ENCODE assay signal across 9 cellular contexts in genomic region chr18:58615150-58616132, GRCh38. TPM values are rescaled to one million over a fixed set of nuclear protein-coding genes. Genes with fewer than 3 reads are reported as not detected.
A peak's percentile ranks its signal among the peaks of the same experiment; 100 is the strongest.
DNase-seq lines count a peak whose midpoint lies in the region; ATAC-seq, FAIRE-seq and TF ChIP-seq lines count a peak whose summit lies in the region.
"Had no signal": no experiment of that assay in that cellular context is flagged by ENCODE, and none has a peak within 500 bp of the region (broad histone marks: within the 10 kb centered on the region; RNA-seq: fewer than 3 reads in every experiment).

No MANE protein-coding gene starts in this region.

- no peaks in the 10 kb centered on the region for H3K9me3 ChIP-seq in mucosa of rectum (ENCODE audit: control insufficient read depth in 2 of 2, low read length in 2 of 2)
- no peaks in the 10 kb centered on the region for H3K9me3 ChIP-seq in BE2C

- H3K4me1 ChIP-seq in mucosa of rectum (ENCODE audit: control insufficient read depth in 2 of 2, insufficient read depth in 2 of 2, low read length in 2 of 2), result no peaks in the 10 kb centered on the region
- H3K4me1 ChIP-seq in BE2C, result no peaks in the 10 kb centered on the region

- no peak for TF ChIP-seq CTCF in BE2C (IDR thresholded peaks at IDR 0.05; ENCODE audit: low read depth, low read length)

- FAIRE-seq in GM19239 (lab: Jason Lieb, UNC), result peak; percentile 96

- peak; percentile 83 for ATAC-seq in HG03060 (IDR thresholded peaks at IDR 0.05; ENCODE audit: low read depth, unreplicated experiment)
- ATAC-seq: Panc1 had no signal

- H3K27ac ChIP-seq in mucosa of rectum (ENCODE audit: low read depth in 2 of 2, low read length in 2 of 2), result peak overlapping the region; percentile 60 to 72

- peak overlapping the region in 1 of 2 donors; percentile 26 for H3K9ac ChIP-seq in mucosa of rectum (ENCODE audit: low read depth in 1 of 2, low read length in 2 of 2)

- H3K27me3 ChIP-seq in mucosa of rectum (ENCODE audit: control insufficient read depth in 2 of 2, insufficient read depth in 2 of 2, low read length in 2 of 2), result no peaks in the 10 kb centered on the region
- H3K27me3 ChIP-seq in BE2C, result no peaks in the 10 kb centered on the region

- no peaks in the 10 kb centered on the region for H3K36me3 ChIP-seq in mucosa of rectum (ENCODE audit: control insufficient read depth in 2 of 2, insufficient read depth in 2 of 2, low read length in 2 of 2)
- no peaks in the 10 kb centered on the region for H3K36me3 ChIP-seq in BE2C

- DNase-seq in GM19239 (ENCODE audit: insufficient read length, low spot score) (no peak), C1 segment of cervical spinal cord (lab: John Stamatoyannopoulos, UW) (no peak), NAMALWA (ENCODE audit: low spot score) (no peak), occipital lobe (lab: John Stamatoyannopoulos, UW) (no peak), BE2C (no peak)
- DNase-seq in activated CD4-positive, alpha-beta T cell treated with anti-CD3 and anti-CD28 coated beads, Interleukin-2, amount 50 U/mL, for 4 hours, result peak; percentile 37 to 59

- no peak overlapping the region for H3K4me3 ChIP-seq in mucosa of rectum (ENCODE audit: low read length in 2 of 2)
- no peak overlapping the region for H3K4me3 ChIP-seq in BE2C (ENCODE audit: low read depth, low read length)

RNA-seq across cellular contexts. Expression of gene ALPK2, which starts 13.4 kb away (rescaled TPM):
- total RNA-seq in occipital lobe, result 0.47 TPM
- polyA plus RNA-seq in BE2C (2012; ENCODE audit: insufficient read depth, insufficient read length, low read depth), result not detected

RNA-seq across cellular contexts. Expression of gene MALT1, which starts 55.8 kb away (rescaled TPM):
- total RNA-seq in occipital lobe, result 25.4 TPM
- polyA plus RNA-seq in BE2C (2012; ENCODE audit: insufficient read depth, insufficient read length, low read depth), result 0.39 TPM

Comparison
In these comparisons a context has a peak if more than half of its experiments do, and no peak if none do; other contexts are left out.
1. DNase-seq: peak in activated CD4-positive, alpha-beta T cell treated with anti-CD3 and anti-CD28 coated beads, Interleukin-2, amount 50 U/mL, for 4 hours (2 of 2); none in GM19239 (single experiment), C1 segment of cervical spinal cord (0 of 14), NAMALWA (single experiment), occipital lobe (single experiment) and BE2C (single experiment).